Comparison of ENCODE assay signal across 9 cellular contexts in genomic region chr15:66707310-66708160, GRCh38. TPM values are rescaled to one million over a fixed set of nuclear protein-coding genes. Genes with fewer than 3 reads are reported as not detected.
A peak's percentile ranks its signal among the peaks of the same experiment; 100 is the strongest.
DNase-seq lines count a peak whose midpoint lies in the region; ATAC-seq and TF ChIP-seq lines count a peak whose summit lies in the region.
"Had no signal": no experiment of that assay in that cellular context is flagged by ENCODE, and none has a peak within 500 bp of the region (broad histone marks: within the 10 kb centered on the region; RNA-seq: fewer than 3 reads in every experiment).

No MANE protein-coding gene starts in this region.

- H3K36me3 ChIP-seq in upper lobe of right lung: no peaks in the 10 kb centered on the region

- peaks cover 43% of the 10 kb centered on the region for H3K4me1 ChIP-seq in upper lobe of right lung

- DNase-seq in DMS153 treated with DMSO at 0.1 percent for 48 hours (lab: John Stamatoyannopoulos, UW; ENCODE audit: unreplicated experiment): peak; percentile 7
- no peak for DNase-seq in DMS153 (lab: John Stamatoyannopoulos, UW)
- peak; percentile 94 for DNase-seq in islet precursor cell
- peak; percentile 72 for DNase-seq in upper lobe of right lung
- no peak for DNase-seq in cerebellum (ENCODE audit: low spot score)
- no peak for DNase-seq in NOMO-1 (lab: John Stamatoyannopoulos, UW; ENCODE audit: unreplicated experiment in 2 of 2)
- DNase-seq in T1000 (lab: John Stamatoyannopoulos, UW): no peak

- peak overlapping the region; percentile 23 for H3K4me3 ChIP-seq in WI38 (ENCODE audit: low read depth, low read length)
- H3K4me3 ChIP-seq in upper lobe of right lung: peak overlapping the region; percentile 60

- peak; percentile 24 for ATAC-seq in upper lobe of right lung

- H3K9me3 ChIP-seq in upper lobe of right lung: no peaks in the 10 kb centered on the region

- intact Hi-C loops in upper lobe of right lung (cut with DNase I): loop anchor here (10.0 kb wide), 1 partner anchor 93 kb away; no protein-coding TSS in a partner anchor

- peak overlapping the region; percentile 85 for H3K27ac ChIP-seq in upper lobe of right lung
- H3K27ac ChIP-seq: 22Rv1 had no signal

- TF ChIP-seq CTCF in WI38 (IDR thresholded peaks at IDR 0.05; ENCODE audit: low read depth, low read length) (no peak), upper lobe of right lung (IDR thresholded peaks at IDR 0.05) (no peak)

- no peaks in the 10 kb centered on the region for H3K27me3 ChIP-seq in upper lobe of right lung

RNA-seq across cellular contexts. Expression of gene SMAD6, which starts 5.5 kb away (rescaled TPM):
- 167 TPM for total RNA-seq in upper lobe of right lung
- total RNA-seq in cerebellum: 10.8 TPM

Comparison
In these comparisons a context has a peak if more than half of its experiments do, and no peak if none do; other contexts are left out.
1. DNase-seq: peak in DMS153 treated with DMSO at 0.1 percent for 48 hours (single experiment), islet precursor cell (single experiment) and upper lobe of right lung (single experiment); none in DMS153 (single experiment), cerebellum (single experiment), NOMO-1 (0 of 2) and T1000 (single experiment).
2. RNA of gene SMAD6, which starts 5.5 kb away (total RNA-seq): 167 TPM in upper lobe of right lung (single experiment); 10.8 TPM in cerebellum (single experiment); every median in the first group is over 10 times any median in the second.